In the genomic region with DNA sequence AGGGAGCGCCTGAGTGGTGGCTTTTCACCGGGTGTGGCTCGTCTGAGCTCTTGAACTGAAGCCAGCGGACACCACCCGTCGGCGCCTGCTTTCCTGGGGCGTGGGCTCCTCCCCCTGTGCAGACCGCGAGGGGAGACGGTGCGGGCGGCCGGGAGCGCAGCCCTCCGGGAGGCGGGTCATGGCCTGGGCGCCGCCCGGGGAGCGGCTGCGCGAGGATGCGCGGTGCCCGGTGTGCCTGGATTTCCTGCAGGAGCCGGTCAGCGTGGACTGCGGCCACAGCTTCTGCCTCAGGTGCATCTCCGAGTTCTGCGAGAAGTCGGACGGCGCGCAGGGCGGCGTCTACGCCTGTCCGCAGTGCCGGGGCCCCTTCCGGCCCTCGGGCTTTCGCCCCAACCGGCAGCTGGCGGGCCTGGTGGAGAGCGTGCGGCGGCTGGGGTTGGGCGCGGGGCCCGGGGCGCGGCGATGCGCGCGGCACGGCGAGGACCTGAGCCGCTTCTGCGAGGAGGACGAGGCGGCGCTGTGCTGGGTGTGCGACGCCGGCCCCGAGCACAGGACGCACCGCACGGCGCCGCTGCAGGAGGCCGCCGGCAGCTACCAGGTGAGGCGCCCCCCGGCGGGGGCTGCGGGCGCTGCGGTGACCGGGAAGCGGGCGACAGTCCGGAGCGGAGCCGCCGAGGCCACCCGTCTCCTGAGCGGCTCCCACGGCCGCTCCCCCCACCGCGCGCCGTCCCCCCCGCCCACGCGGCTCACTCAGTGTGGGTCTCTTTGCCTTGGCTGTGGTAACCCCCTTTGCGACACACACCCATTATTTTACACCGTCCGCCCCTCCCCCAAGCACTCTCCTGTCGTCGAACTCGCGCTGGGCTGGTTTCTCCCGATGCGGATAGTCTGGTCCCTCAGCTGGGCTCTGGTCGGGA, we compare ENCODE assay signal across 8 cellular contexts. TPM values are rescaled to one million over a fixed set of nuclear protein-coding genes. Genes with fewer than 3 reads are reported as not detected.
DNase-seq lines count a peak whose midpoint lies in the region; ATAC-seq lines count a peak whose summit lies in the region.

A gene with protein sequence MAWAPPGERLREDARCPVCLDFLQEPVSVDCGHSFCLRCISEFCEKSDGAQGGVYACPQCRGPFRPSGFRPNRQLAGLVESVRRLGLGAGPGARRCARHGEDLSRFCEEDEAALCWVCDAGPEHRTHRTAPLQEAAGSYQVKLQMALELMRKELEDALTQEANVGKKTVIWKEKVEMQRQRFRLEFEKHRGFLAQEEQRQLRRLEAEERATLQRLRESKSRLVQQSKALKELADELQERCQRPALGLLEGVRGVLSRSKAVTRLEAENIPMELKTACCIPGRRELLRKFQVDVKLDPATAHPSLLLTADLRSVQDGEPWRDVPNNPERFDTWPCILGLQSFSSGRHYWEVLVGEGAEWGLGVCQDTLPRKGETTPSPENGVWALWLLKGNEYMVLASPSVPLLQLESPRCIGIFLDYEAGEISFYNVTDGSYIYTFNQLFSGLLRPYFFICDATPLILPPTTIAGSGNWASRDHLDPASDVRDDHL (plus strand): TSS at position 119 of the 917 bp plus-strand sequence. CDS start 60 bp downstream, at position 179.

- no peaks in the 10 kb centered on the region for H3K9me3 Mint-ChIP-seq in activated CD4-positive, alpha-beta T cell treated with anti-CD3 and anti-CD28 coated beads, Interleukin-2, amount 10 ng/mL, durations not matched to agents 24 days and 14 days
- H3K9me3 Mint-ChIP-seq in activated T-helper 17 cell treated with anti-CD3 and anti-CD28 coated beads, Interleukin-2, amount 50 U/mL, for 72 hours: no peaks in the 10 kb centered on the region
- H3K9me3 Mint-ChIP-seq in stimulated activated memory B cell treated with anti-CD40 and anti-IgM and Interleukin-4, amounts not matched to agents 10 μg/mL and 1 μg/mL and 100 μg/mL, for 72 hours: peaks cover 6% of the 10 kb centered on the region

- H3K9ac ChIP-seq in iPS-20b (ENCODE audit: low read depth, low read length): peak within 1 kb of the TSS; percentile 37; the same call in 1 of the 2 replicates

- in situ Hi-C loops in KBM-7 (cut with MboI; ENCODE audit: low pct_unique_long_range_greater_than_20kb, low sequenced_read_pairs): no loop called here

- H3K27me3 ChIP-seq in iPS-20b (ENCODE audit: insufficient read depth, low read length): peaks cover 36% of the 10 kb centered on the region

- H3K4me1 ChIP-seq in iPS-20b (ENCODE audit: insufficient read depth, low read length): no peaks in the 10 kb centered on the region

- no peak within 1 kb of the TSS for H3K27ac ChIP-seq in iPS-20b (ENCODE audit: low read length)

- no peaks in the 10 kb centered on the region for H3K9me3 ChIP-seq in iPS-20b (ENCODE audit: insufficient read depth, low read depth, low read length)

- ATAC-seq in activated T-helper 17 cell treated with anti-CD3 and anti-CD28 coated beads, Interleukin-2, amount 50 U/mL, for 72 hours (replicated peaks): peak; percentile 66
- peak; percentile 56 for ATAC-seq in stimulated activated memory B cell treated with anti-CD40 and anti-IgM and Interleukin-4, amounts not matched to agents 10 μg/mL and 1 μg/mL and 100 μg/mL, for 72 hours
- no peak for ATAC-seq in GM19035 (IDR thresholded peaks at IDR 0.05; ENCODE audit: unreplicated experiment)

- H3K4me3 ChIP-seq in iPS-20b (ENCODE audit: low read length): peak within 1 kb of the TSS; percentile 70

- H3K27ac Mint-ChIP-seq in activated CD4-positive, alpha-beta T cell treated with anti-CD3 and anti-CD28 coated beads, Interleukin-2, amount 10 ng/mL, durations not matched to agents 24 days and 14 days: peak within 1 kb of the TSS; percentile 47
- H3K27ac Mint-ChIP-seq in activated T-helper 17 cell treated with anti-CD3 and anti-CD28 coated beads, Interleukin-2, amount 50 U/mL, for 72 hours: no peak within 1 kb of the TSS
- no peak within 1 kb of the TSS for H3K27ac Mint-ChIP-seq in stimulated activated memory B cell treated with anti-CD40 and anti-IgM and Interleukin-4, amounts not matched to agents 10 μg/mL and 1 μg/mL and 100 μg/mL, for 72 hours

- no peaks in the 10 kb centered on the region for H3K36me3 Mint-ChIP-seq in activated CD4-positive, alpha-beta T cell treated with anti-CD3 and anti-CD28 coated beads, Interleukin-2, amount 10 ng/mL, durations not matched to agents 24 days and 14 days (ENCODE audit: low read depth)
- H3K36me3 Mint-ChIP-seq in activated T-helper 17 cell treated with anti-CD3 and anti-CD28 coated beads, Interleukin-2, amount 50 U/mL, for 72 hours (ENCODE audit: low read depth): no peaks in the 10 kb centered on the region
- H3K36me3 Mint-ChIP-seq in stimulated activated memory B cell treated with anti-CD40 and anti-IgM and Interleukin-4, amounts not matched to agents 10 μg/mL and 1 μg/mL and 100 μg/mL, for 72 hours: no peaks in the 10 kb centered on the region

- peak; percentile 78 for DNase-seq in activated CD4-positive, alpha-beta T cell treated with anti-CD3 and anti-CD28 coated beads, Interleukin-2, amount 10 ng/mL, durations not matched to agents 24 days and 14 days
- DNase-seq in activated CD4-positive, alpha-beta T cell treated with anti-CD3 and anti-CD28 coated beads, Interleukin-2, amount 50 U/mL, for 1 hour: no peak
- DNase-seq in KBM-7 (peak; percentile 76), SW 1271 (lab: John Stamatoyannopoulos, UW) (no peak)

- H3K4me1 Mint-ChIP-seq in activated CD4-positive, alpha-beta T cell treated with anti-CD3 and anti-CD28 coated beads, Interleukin-2, amount 10 ng/mL, durations not matched to agents 24 days and 14 days: peaks cover 10% of the 10 kb centered on the region
- H3K4me1 Mint-ChIP-seq in activated T-helper 17 cell treated with anti-CD3 and anti-CD28 coated beads, Interleukin-2, amount 50 U/mL, for 72 hours: no peaks in the 10 kb centered on the region
- peaks cover 13% of the 10 kb centered on the region for H3K4me1 Mint-ChIP-seq in stimulated activated memory B cell treated with anti-CD40 and anti-IgM and Interleukin-4, amounts not matched to agents 10 μg/mL and 1 μg/mL and 100 μg/mL, for 72 hours

- peaks cover 38% of the 10 kb centered on the region for H3K27me3 Mint-ChIP-seq in activated CD4-positive, alpha-beta T cell treated with anti-CD3 and anti-CD28 coated beads, Interleukin-2, amount 10 ng/mL, durations not matched to agents 24 days and 14 days
- H3K27me3 Mint-ChIP-seq in activated T-helper 17 cell treated with anti-CD3 and anti-CD28 coated beads, Interleukin-2, amount 50 U/mL, for 72 hours: peaks cover 46% of the 10 kb centered on the region
- H3K27me3 Mint-ChIP-seq in stimulated activated memory B cell treated with anti-CD40 and anti-IgM and Interleukin-4, amounts not matched to agents 10 μg/mL and 1 μg/mL and 100 μg/mL, for 72 hours: peaks cover 52% of the 10 kb centered on the region

- intact Hi-C loops in activated CD4-positive, alpha-beta T cell treated with anti-CD3 and anti-CD28 coated beads, Interleukin-2, amount 10 ng/mL, durations not matched to agents 24 days and 14 days (cut with micrococcal nuclease): loop anchor here (5.0 kb wide), 1 partner anchor 50 kb away; no protein-coding TSS in a partner anchor

- no peaks in the 10 kb centered on the region for H3K36me3 ChIP-seq in iPS-20b (ENCODE audit: insufficient read depth, low read depth, low read length)

- H3K4me3 Mint-ChIP-seq in activated CD4-positive, alpha-beta T cell treated with anti-CD3 and anti-CD28 coated beads, Interleukin-2, amount 10 ng/mL, durations not matched to agents 24 days and 14 days: peak within 1 kb of the TSS; percentile 79
- H3K4me3 Mint-ChIP-seq in activated T-helper 17 cell treated with anti-CD3 and anti-CD28 coated beads, Interleukin-2, amount 50 U/mL, for 72 hours: peak within 1 kb of the TSS; percentile 64
- H3K4me3 Mint-ChIP-seq in stimulated activated memory B cell treated with anti-CD40 and anti-IgM and Interleukin-4, amounts not matched to agents 10 μg/mL and 1 μg/mL and 100 μg/mL, for 72 hours: peak within 1 kb of the TSS; percentile 73

RNA-seq across cellular contexts. Expression of the gene that starts here (rescaled TPM):
- 0.23 and 0.24 TPM in 2 replicates for total RNA-seq in activated CD4-positive, alpha-beta T cell treated with anti-CD3 and anti-CD28 coated beads, Interleukin-2, amount 10 ng/mL, durations not matched to agents 24 days and 14 days
- under 1 TPM; 0.13 to 0.19 TPM for total RNA-seq in activated T-helper 17 cell treated with anti-CD3 and anti-CD28 coated beads, Interleukin-2, amount 50 U/mL, for 72 hours

Comparison
In these comparisons a context has a peak if more than half of its experiments do, and no peak if none do; other contexts are left out.
1. Peak in DNase-seq in activated CD4-positive, alpha-beta T cell treated with anti-CD3 and anti-CD28 coated beads, Interleukin-2, amount 10 ng/mL, durations not matched to agents 24 days and 14 days; RNA of the gene not detected or under 1 TPM.
2. Peak in ATAC-seq in activated T-helper 17 cell treated with anti-CD3 and anti-CD28 coated beads, Interleukin-2, amount 50 U/mL, for 72 hours; RNA of the gene not detected or under 1 TPM.